Comparison of ENCODE assay signal across 8 cellular contexts in genomic region chr16:4624827-4625616, GRCh38. TPM values are rescaled to one million over a fixed set of nuclear protein-coding genes. Genes with fewer than 3 reads are reported as not detected.
A peak's percentile ranks its signal among the peaks of the same experiment; 100 is the strongest.
DNase-seq lines count a peak whose midpoint lies in the region; ATAC-seq and TF ChIP-seq lines count a peak whose summit lies in the region.

No MANE protein-coding gene starts in this region.

- peak overlapping the region; percentile 82 for H2AK5ac ChIP-seq in trophoblast cell (ENCODE audit: low read length)

- peak overlapping the region; percentile 97 for H3K14ac ChIP-seq in trophoblast cell (ENCODE audit: low read length)

- peak overlapping the region; percentile 96 for H4K8ac ChIP-seq in trophoblast cell (ENCODE audit: low read depth, low read length)

- H4K91ac ChIP-seq in trophoblast cell (ENCODE audit: low read depth, low read length), result peak overlapping the region; percentile 85

- intact Hi-C loops in activated naive CD4-positive, alpha-beta T cell treated with anti-CD3 and anti-CD28 coated beads for 36 hours (cut with micrococcal nuclease), result loop anchor here (1.0 to 2.0 kb wide), 8 partner anchors 9 to 222 kb away; partner anchors contain the start of genes GLYR1, HMOX2, NUDT16L1 and UBN1
- intact Hi-C loops in Right ventricle myocardium inferior (cut with DNase I), result loop anchor here (2.0 to 10.0 kb wide), 2 partner anchors 52 to 330 kb away; partner anchors contain the start of gene SEC14L5

- TF ChIP-seq EP300 in upper lobe of left lung (IDR thresholded peaks at IDR 0.05), result no peak

- H3K27me3 Mint-ChIP-seq in activated naive CD4-positive, alpha-beta T cell treated with anti-CD3 and anti-CD28 coated beads for 36 hours (ENCODE audit: low read depth), result no peaks in the 10 kb centered on the region

- TF ChIP-seq POLR2A in upper lobe of left lung (IDR thresholded peaks at IDR 0.05), result peak in 3 of 4 donors; percentile 94 to 98 (median 96)

- H3K79me2 ChIP-seq in trophoblast cell (ENCODE audit: control insufficient read depth, insufficient read depth, low read length, poor library complexity), result peaks cover 19% of the 10 kb centered on the region

- DNase-seq in A172 (ENCODE audit: low spot score) (peak; percentile 55), RPMI8226 (peak; percentile 90), Right ventricle myocardium inferior (ENCODE audit: missing footprints) (peak; percentile 89), trophoblast cell (peak; percentile 48 to 65), upper lobe of left lung (peak; percentile 79 to 93)
- DNase-seq in activated naive CD4-positive, alpha-beta T cell treated with anti-CD3 and anti-CD28 coated beads for 36 hours, result peak; percentile 80

- peak overlapping the region; percentile 100 for H3K9ac ChIP-seq in trophoblast cell (ENCODE audit: low read length)

- H2BK12ac ChIP-seq in trophoblast cell (ENCODE audit: low read length), result no peak overlapping the region

- H2AFZ ChIP-seq in trophoblast cell (ENCODE audit: insufficient read depth, low read length, poor library complexity), result peak overlapping the region; percentile 95

- no peaks in the 10 kb centered on the region for H3K9me3 Mint-ChIP-seq in activated naive CD4-positive, alpha-beta T cell treated with anti-CD3 and anti-CD28 coated beads for 36 hours

- ATAC-seq in GM18870 (IDR thresholded peaks at IDR 0.05; ENCODE audit: unreplicated experiment), result peak; percentile 57
- peak; percentile 58 for ATAC-seq in HG03095 (IDR thresholded peaks at IDR 0.05; ENCODE audit: unreplicated experiment)
- ATAC-seq in Right ventricle myocardium inferior, result peak; percentile 25
- ATAC-seq in upper lobe of left lung (ENCODE audit: low FRiP score in 2 of 2), result peak; percentile 1 to 76

- H3K27ac ChIP-seq in trophoblast cell (ENCODE audit: low read depth, low read length), result peak overlapping the region; percentile 61
- peak overlapping the region; percentile 91 to 99 (median 96) for H3K27ac ChIP-seq in upper lobe of left lung

- peaks cover 13% of the 10 kb centered on the region for H3K79me1 ChIP-seq in trophoblast cell (ENCODE audit: low read length)

- H3K4me2 ChIP-seq in trophoblast cell (ENCODE audit: low read length), result peak overlapping the region; percentile 69

- H2BK120ac ChIP-seq in trophoblast cell (ENCODE audit: insufficient read depth, low read length, poor library complexity), result peak overlapping the region; percentile 88

- H2BK5ac ChIP-seq in trophoblast cell (ENCODE audit: low read depth, low read length, poor library complexity), result peak overlapping the region; percentile 83

- H3K4me3 ChIP-seq in trophoblast cell (ENCODE audit: low read depth, low read length) (peak overlapping the region; percentile 100), upper lobe of left lung (peak overlapping the region; percentile 59 to 99 (median 76))

- CTCF ChIA-PET in activated naive CD4-positive, alpha-beta T cell treated with anti-CD3 and anti-CD28 coated beads for 36 hours (lab: Charles Lee), result interaction anchor here (0.6 to 3.1 kb wide), 17 partner anchors 9 to 147 kb away, joined by 3 to 19 read pairs (median 4); partner anchors contain the start of genes ANKS3, DNAAF8 and UBALD1

- H3K4me3 Mint-ChIP-seq in activated naive CD4-positive, alpha-beta T cell treated with anti-CD3 and anti-CD28 coated beads for 36 hours, result peak overlapping the region; percentile 97

- H3K4me1 ChIP-seq in trophoblast cell (ENCODE audit: control insufficient read depth in 1 of 2, insufficient read depth in 2 of 2, low read length in 2 of 2) (peaks cover 6 to 10% of the 10 kb centered on the region in 2 experiments), upper lobe of left lung (peaks cover 18 to 34% (median 20%) of the 10 kb centered on the region in 4 donors)

- peak overlapping the region; percentile 95 for H3K18ac ChIP-seq in trophoblast cell (ENCODE audit: low read length)

- no CpG with 5 or more reads among the region's 82 CpGs for WGBS in trophoblast cell (ENCODE audit: extremely low coverage, insufficient coverage, insufficient read length)
- WGBS in upper lobe of left lung, 2 donors, result 0% methylated on average over 3 to 46 of the region's 82 CpGs

- H3K36me3 Mint-ChIP-seq in activated naive CD4-positive, alpha-beta T cell treated with anti-CD3 and anti-CD28 coated beads for 36 hours (ENCODE audit: low read depth), result no peaks in the 10 kb centered on the region

- H3K36me3 ChIP-seq in trophoblast cell (ENCODE audit: control insufficient read depth in 1 of 2, insufficient read depth in 2 of 2, low read length in 2 of 2), result peaks cover 2 to 5% of the 10 kb centered on the region in 2 experiments
- no peaks in the 10 kb centered on the region for H3K36me3 ChIP-seq in upper lobe of left lung

- H3K4me1 Mint-ChIP-seq in activated naive CD4-positive, alpha-beta T cell treated with anti-CD3 and anti-CD28 coated beads for 36 hours (ENCODE audit: low read depth), result peaks cover 30% of the 10 kb centered on the region

- peak overlapping the region; percentile 68 for H4K12ac ChIP-seq in trophoblast cell (ENCODE audit: low read depth, low read length)

- H3K27ac Mint-ChIP-seq in activated naive CD4-positive, alpha-beta T cell treated with anti-CD3 and anti-CD28 coated beads for 36 hours, result peak overlapping the region; percentile 93

- H3K4ac ChIP-seq in trophoblast cell (ENCODE audit: low read depth, low read length), result peak overlapping the region; percentile 90

- H3K27me3 ChIP-seq in trophoblast cell (ENCODE audit: insufficient read depth, low read length) (no peaks in the 10 kb centered on the region), upper lobe of left lung (no peaks in the 10 kb centered on the region)

- TF ChIP-seq CTCF in upper lobe of left lung (IDR thresholded peaks at IDR 0.05), result no peak

- H3K9me3 ChIP-seq in trophoblast cell (ENCODE audit: insufficient read depth, low read depth, low read length), result no peaks in the 10 kb centered on the region
- H3K9me3 ChIP-seq in upper lobe of left lung, result no peaks in the 10 kb centered on the region

- no peak overlapping the region for H3K23ac ChIP-seq in trophoblast cell (ENCODE audit: low read length)

RNA-seq across cellular contexts. Expression of gene MGRN1, which starts 0.4 kb away (rescaled TPM):
- total RNA-seq in A172 (2014; rRNA removed; shearing (Covaris generic)), result 28.0 and 28.2 TPM in 2 replicates
- total RNA-seq in activated naive CD4-positive, alpha-beta T cell treated with anti-CD3 and anti-CD28 coated beads for 36 hours, result 10 to 100 TPM; 46.3 to 48.8 TPM
- total RNA-seq in Right ventricle myocardium inferior, result 32.2 TPM
- polyA plus RNA-seq in trophoblast cell (2013), result 52.1 and 52.4 TPM in 2 replicates
- 100 to 1,000 TPM in 3 of 6 donors, 10 to 100 TPM in 3; 49.0 to 148 (median 99.1) TPM for total RNA-seq in upper lobe of left lung

RNA-seq across cellular contexts. Expression of gene UBALD1, which starts 10.3 kb away (rescaled TPM):
- 6.0 and 7.9 TPM in 2 replicates for total RNA-seq in A172 (2014; rRNA removed; shearing (Covaris generic))
- 1 to 10 TPM; 8.5 to 9.3 TPM for total RNA-seq in activated naive CD4-positive, alpha-beta T cell treated with anti-CD3 and anti-CD28 coated beads for 36 hours
- 26.2 TPM for total RNA-seq in Right ventricle myocardium inferior
- 52.8 and 57.6 TPM in 2 replicates for polyA plus RNA-seq in trophoblast cell (2013)
- total RNA-seq in upper lobe of left lung, result 10 to 100 TPM; 14.9 to 43.9 (median 25.8) TPM

Comparison
In these comparisons a context has a peak if more than half of its experiments do, and no peak if none do; other contexts are left out.
1. Peak in every context shown above with its lines: DNase-seq, ATAC-seq, H3K4me3 ChIP-seq and H3K27ac ChIP-seq.